Comparison of ENCODE assay signal across 8 cellular contexts in the genomic region with DNA sequence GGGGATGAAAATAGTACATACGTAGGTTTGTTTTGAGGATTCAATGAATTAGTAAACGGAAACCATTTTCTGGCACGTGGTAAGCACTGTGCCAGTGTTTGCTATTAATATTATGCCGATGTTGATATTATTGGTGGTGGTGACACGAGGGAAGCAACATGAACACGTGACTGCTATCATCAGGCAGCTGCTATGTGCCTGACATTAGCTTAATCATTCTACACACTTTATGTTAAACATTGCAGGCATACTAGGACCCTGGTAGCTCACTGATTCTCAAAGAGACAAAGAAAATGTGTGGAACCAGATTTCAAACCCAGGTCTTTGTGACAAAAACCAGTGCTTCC. TPM values are rescaled to one million over a fixed set of nuclear protein-coding genes. Genes with fewer than 3 reads are reported as not detected.
DNase-seq lines count a peak whose midpoint lies in the region; ATAC-seq and TF ChIP-seq lines count a peak whose summit lies in the region.

No MANE protein-coding gene starts in this region.

- H3K9ac ChIP-seq in Karpas-422 (ENCODE audit: low read length), result peak overlapping the region; percentile 80

- H3K27ac Mint-ChIP-seq in CD14-positive monocyte (peak overlapping the region; percentile 83 to 98 (median 93)), chondrocyte (ENCODE audit: unreplicated experiment) (peak overlapping the region; percentile 72)
- H3K27ac Mint-ChIP-seq in natural killer cell treated with Interleukin-12 subunit alpha and Interleukin-12 subunit beta and Interleukin-15 and Interleukin-18, amount 100 ng/mL, for 72 hours, result peak overlapping the region; percentile 84 to 95

- H3K4me1 Mint-ChIP-seq in CD14-positive monocyte, result peaks cover 54% of the 10 kb centered on the region
- peaks cover 63% of the 10 kb centered on the region for H3K4me1 Mint-ChIP-seq in chondrocyte (ENCODE audit: low read depth)
- peaks cover 47 to 48% of the 10 kb centered on the region in 2 donors for H3K4me1 Mint-ChIP-seq in natural killer cell treated with Interleukin-12 subunit alpha and Interleukin-12 subunit beta and Interleukin-15 and Interleukin-18, amount 100 ng/mL, for 72 hours (ENCODE audit: low read depth in 2 of 2)

- peaks cover 10% of the 10 kb centered on the region; the same call in 1 of the 2 replicates for H3K36me3 ChIP-seq in Karpas-422 (ENCODE audit: insufficient read depth, low read length)

- TF ChIP-seq CTCF in CD14-positive monocyte (IDR thresholded peaks at IDR 0.05) (no peak), chondrocyte (IDR thresholded peaks at IDR 0.05) (no peak)

- DNase-seq in CD14-positive monocyte (ENCODE audit: low spot score), result no peak
- peak; percentile 68 for DNase-seq in Karpas-422
- DNase-seq in chondrocyte (ENCODE audit: low spot score), result no peak
- DNase-seq in natural killer cell treated with Interleukin-12 subunit alpha and Interleukin-12 subunit beta and Interleukin-15 and Interleukin-18, amount 100 ng/mL, for 72 hours (ENCODE audit: low spot score), result no peak
- DNase-seq in NCI-H1048 (lab: John Stamatoyannopoulos, UW), result no peak

- H3K27me3 ChIP-seq in Karpas-422 (ENCODE audit: low read length), result no peaks in the 10 kb centered on the region

- H4K20me1 ChIP-seq in Karpas-422 (ENCODE audit: insufficient read depth, low read depth, low read length), result no peaks in the 10 kb centered on the region

- H3K4me1 ChIP-seq in Karpas-422 (ENCODE audit: low read length), result peaks cover 86% of the 10 kb centered on the region

- H3K9me3 ChIP-seq in Karpas-422 (ENCODE audit: low read length), result no peaks in the 10 kb centered on the region

- no peaks in the 10 kb centered on the region for H3K9me3 Mint-ChIP-seq in CD14-positive monocyte
- no peaks in the 10 kb centered on the region for H3K9me3 Mint-ChIP-seq in chondrocyte (ENCODE audit: low read depth)
- no peaks in the 10 kb centered on the region for H3K9me3 Mint-ChIP-seq in natural killer cell treated with Interleukin-12 subunit alpha and Interleukin-12 subunit beta and Interleukin-15 and Interleukin-18, amount 100 ng/mL, for 72 hours

- peak overlapping the region; percentile 92 for H3K4me2 ChIP-seq in Karpas-422 (ENCODE audit: low read depth, low read length, poor library complexity, severe bottlenecking)

- intact Hi-C loops in CD14-positive monocyte (cut with micrococcal nuclease), result loop anchor here in 1 of 2 donors (5.0 kb wide), 2 partner anchors 52 to 108 kb away; a partner anchor contains a TSS

- peak overlapping the region; percentile 83 to 94 for H3K4me3 Mint-ChIP-seq in CD14-positive monocyte
- H3K4me3 Mint-ChIP-seq in chondrocyte (ENCODE audit: unreplicated experiment), result peak overlapping the region; percentile 92
- H3K4me3 Mint-ChIP-seq in natural killer cell treated with Interleukin-12 subunit alpha and Interleukin-12 subunit beta and Interleukin-15 and Interleukin-18, amount 100 ng/mL, for 72 hours, result peak overlapping the region; percentile 92

- no peak for ATAC-seq in natural killer cell treated with Interleukin-12 subunit alpha and Interleukin-12 subunit beta and Interleukin-15 and Interleukin-18, amount 100 ng/mL, for 72 hours
- ATAC-seq in GM18511 (IDR thresholded peaks at IDR 0.05; ENCODE audit: unreplicated experiment) (no peak), HG03175 (IDR thresholded peaks at IDR 0.05; ENCODE audit: unreplicated experiment) (no peak), GM21447 (IDR thresholded peaks at IDR 0.05; ENCODE audit: unreplicated experiment) (no peak)

- H2AFZ ChIP-seq in Karpas-422 (ENCODE audit: low read length), result peak overlapping the region; percentile 4; the same call in 1 of the 2 replicates

- H3K27me3 Mint-ChIP-seq in CD14-positive monocyte (ENCODE audit: low read depth in 3 of 3) (no peaks in the 10 kb centered on the region), chondrocyte (ENCODE audit: low read depth) (no peaks in the 10 kb centered on the region)
- H3K27me3 Mint-ChIP-seq in natural killer cell treated with Interleukin-12 subunit alpha and Interleukin-12 subunit beta and Interleukin-15 and Interleukin-18, amount 100 ng/mL, for 72 hours, result no peaks in the 10 kb centered on the region

- peak overlapping the region; percentile 73 for H3K4me3 ChIP-seq in Karpas-422 (ENCODE audit: low read length)

- peaks cover 81% of the 10 kb centered on the region for H3K79me2 ChIP-seq in Karpas-422 (ENCODE audit: low read length)

- H3K27ac ChIP-seq in Karpas-422 (ENCODE audit: low read length), result peak overlapping the region; percentile 91

- no peaks in the 10 kb centered on the region for H3K9me2 ChIP-seq in Karpas-422 (replicated peaks; ENCODE audit: insufficient read depth, low read length)

- peaks cover 21 to 25% of the 10 kb centered on the region in 2 donors for H3K36me3 Mint-ChIP-seq in CD14-positive monocyte
- peaks cover 3% of the 10 kb centered on the region for H3K36me3 Mint-ChIP-seq in chondrocyte (ENCODE audit: low read depth)
- peaks cover 10% of the 10 kb centered on the region for H3K36me3 Mint-ChIP-seq in natural killer cell treated with Interleukin-12 subunit alpha and Interleukin-12 subunit beta and Interleukin-15 and Interleukin-18, amount 100 ng/mL, for 72 hours

RNA-seq across cellular contexts. Expression of a gene that starts 0.7 kb away (rescaled TPM):
- 10 to 100 TPM; 10.0 to 15.0 TPM for polyA plus RNA-seq in CD14-positive monocyte
- 13.8 and 43.5 TPM in 2 replicates for total RNA-seq in Karpas-422 (2014; rRNA removed; shearing (Covaris generic); ENCODE audit: low replicate concordance)
- 21.4 to 27.5 TPM (median 23.2 TPM) in 3 replicates for total RNA-seq in chondrocyte
- total RNA-seq in natural killer cell treated with Interleukin-12 subunit alpha and Interleukin-12 subunit beta and Interleukin-15 and Interleukin-18, amount 100 ng/mL, for 72 hours, result 10 to 100 TPM; 28.6 to 31.8 TPM

RNA-seq across cellular contexts. Expression of a gene that starts 0.8 kb away (rescaled TPM):
- polyA plus RNA-seq in CD14-positive monocyte, result 1 to 10 TPM; 5.7 to 7.5 TPM
- 42.1 and 46.1 TPM in 2 replicates for total RNA-seq in Karpas-422 (2014; rRNA removed; shearing (Covaris generic); ENCODE audit: low replicate concordance)
- total RNA-seq in chondrocyte, result 26.9 to 29.7 TPM (median 28.2 TPM) in 3 replicates
- total RNA-seq in natural killer cell treated with Interleukin-12 subunit alpha and Interleukin-12 subunit beta and Interleukin-15 and Interleukin-18, amount 100 ng/mL, for 72 hours, result 10 to 100 TPM; 31.0 to 40.1 TPM

RNA-seq across cellular contexts. Expression of a gene that starts 27.9 kb away (rescaled TPM):
- 10 to 100 TPM; 10.1 to 19.8 TPM for polyA plus RNA-seq in CD14-positive monocyte
- 39.4 and 46.0 TPM in 2 replicates for total RNA-seq in Karpas-422 (2014; rRNA removed; shearing (Covaris generic); ENCODE audit: low replicate concordance)
- total RNA-seq in chondrocyte, result 30.6 to 34.7 TPM (median 33.3 TPM) in 3 replicates
- total RNA-seq in natural killer cell treated with Interleukin-12 subunit alpha and Interleukin-12 subunit beta and Interleukin-15 and Interleukin-18, amount 100 ng/mL, for 72 hours, result 10 to 100 TPM; 56.5 to 57.7 TPM

RNA-seq across cellular contexts. Expression of a gene that starts 55.3 kb away (rescaled TPM):
- 1 to 10 TPM; 2.6 to 6.2 TPM for polyA plus RNA-seq in CD14-positive monocyte
- total RNA-seq in Karpas-422 (2014; rRNA removed; shearing (Covaris generic); ENCODE audit: low replicate concordance), result 30.7 and 33.3 TPM in 2 replicates
- 5.5 to 6.9 TPM (median 6.8 TPM) in 3 replicates for total RNA-seq in chondrocyte
- 10 to 100 TPM in 1 of 2 donors, 1 to 10 TPM in 1; 8.5 to 13.6 TPM for total RNA-seq in natural killer cell treated with Interleukin-12 subunit alpha and Interleukin-12 subunit beta and Interleukin-15 and Interleukin-18, amount 100 ng/mL, for 72 hours
